ENCODE assay signal across 20 cellular contexts in the genomic region with DNA sequence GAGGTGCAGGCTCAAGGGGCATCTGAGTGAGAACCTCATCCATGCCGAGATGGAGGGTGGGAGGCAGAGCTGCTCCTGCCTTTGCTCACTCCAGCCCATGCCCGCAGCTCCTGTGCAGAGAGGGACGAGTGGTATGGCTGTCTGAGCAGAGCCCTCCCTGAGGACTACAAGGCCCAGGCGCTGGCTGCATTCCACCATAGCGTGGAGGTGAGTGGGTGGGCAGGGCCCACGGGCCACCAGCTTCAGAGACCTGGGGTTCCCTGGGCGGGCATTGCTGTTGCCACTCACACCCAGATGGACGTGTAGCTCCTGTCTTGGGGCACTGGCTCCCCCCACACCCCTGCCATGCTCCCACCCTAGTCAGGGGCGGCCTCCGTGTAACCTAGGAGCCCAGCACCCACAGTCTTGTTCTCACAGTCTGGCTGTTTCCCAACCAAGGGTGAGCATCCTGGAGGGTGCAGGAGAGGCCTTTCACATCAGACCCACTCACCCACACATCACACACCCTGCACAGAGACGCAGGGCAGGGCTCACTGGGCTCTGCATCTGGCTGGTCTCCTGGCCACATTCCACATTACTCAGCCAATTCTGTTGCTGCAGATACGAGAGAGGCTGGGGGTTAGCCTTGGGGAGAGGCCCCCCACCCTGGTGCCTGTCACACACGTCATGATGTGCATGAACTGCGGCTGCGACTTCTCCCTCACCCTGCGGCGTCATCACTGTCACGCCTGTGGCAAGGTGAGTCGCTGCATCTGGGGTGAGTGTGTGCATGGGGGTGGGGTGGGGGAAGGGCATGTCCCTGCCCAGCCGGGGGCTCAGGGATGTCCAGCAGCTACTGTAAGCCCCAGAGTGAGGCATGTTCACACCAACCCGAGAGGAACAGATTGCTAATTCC. TPM values are rescaled to one million over a fixed set of nuclear protein-coding genes. Genes with fewer than 3 reads are reported as not detected.
DNase-seq lines count a peak whose midpoint lies in the region; ATAC-seq, FAIRE-seq and TF ChIP-seq lines count a peak whose summit lies in the region.
"Had no signal": no experiment of that assay in that cellular context is flagged by ENCODE, and none has a peak within 500 bp of the region (broad histone marks: within the 10 kb centered on the region; RNA-seq: fewer than 3 reads in every experiment).

No MANE protein-coding gene starts in this region.

- no peaks in the 10 kb centered on the region for H3K9me3 ChIP-seq in IMR-90 (ENCODE audit: control insufficient read depth, insufficient read depth, low read length)
- H3K9me3 ChIP-seq in spleen: no peaks in the 10 kb centered on the region
- H3K9me3 ChIP-seq: BLaER1 treated with 17β-estradiol and CSF1 and Interleukin-3, amounts not matched to agents 10 nM and 100 nM; esophagus squamous epithelium; gastrocnemius medialis; SJSA1; upper lobe of left lung had no signal

- H4K5ac ChIP-seq in IMR-90 (ENCODE audit: low read depth, low read length): no peak overlapping the region

- H3K56ac ChIP-seq in IMR-90 (ENCODE audit: extremely low read depth, insufficient read depth, low read length): no peak overlapping the region

- H3K36me3 Mint-ChIP-seq in activated naive CD8-positive, alpha-beta T cell treated with anti-CD3 and anti-CD28 coated beads, Interleukin-2, amount 50 U/mL, for 24 hours (ENCODE audit: low read depth): no peaks in the 10 kb centered on the region
- H3K36me3 Mint-ChIP-seq: natural killer cell; stimulated activated memory B cell treated with anti-CD40 and anti-IgM and Interleukin-4, amounts not matched to agents 10 μg/mL and 1 μg/mL and 100 μg/mL, for 72 hours had no signal

- H3K27ac ChIP-seq in IMR-90 (ENCODE audit: insufficient read depth, low read length): no peak overlapping the region
- peak overlapping the region in 1 of 8 donors; percentile 14 for H3K27ac ChIP-seq in spleen
- H3K27ac ChIP-seq: BLaER1 treated with 17β-estradiol and CSF1 and Interleukin-3, amounts not matched to agents 10 nM and 100 nM; brain microvascular endothelial cell; gastrocnemius medialis; hepatocyte; SJSA1; upper lobe of left lung had no signal

- no peak overlapping the region for H3K4me2 ChIP-seq in IMR-90 (ENCODE audit: low read depth, low read length)
- H3K4me2 ChIP-seq: BLaER1 treated with 17β-estradiol and CSF1 and Interleukin-3, amounts not matched to agents 10 nM and 100 nM; hepatocyte had no signal

- H3K36me3 ChIP-seq in IMR-90 (ENCODE audit: control insufficient read depth, insufficient read depth, low read length) (no peaks in the 10 kb centered on the region), bronchial epithelial cell (ENCODE audit: control insufficient read depth, insufficient read depth, low read length) (no peaks in the 10 kb centered on the region), spleen (peaks cover 0 to 67% (median 16%) of the 10 kb centered on the region in 6 donors)
- H3K36me3 ChIP-seq: BLaER1 treated with 17β-estradiol and CSF1 and Interleukin-3, amounts not matched to agents 10 nM and 100 nM; brain microvascular endothelial cell; gastrocnemius medialis; SJSA1 had no signal

- H3K4me3 ChIP-seq in IMR-90 (ENCODE audit: insufficient read depth, low read depth, low read length) (no peak overlapping the region), bronchial epithelial cell (ENCODE audit: low read depth, low read length) (no peak overlapping the region), spleen (no peak overlapping the region)
- H3K4me3 ChIP-seq: BLaER1 treated with 17β-estradiol and CSF1 and Interleukin-3, amounts not matched to agents 10 nM and 100 nM; esophagus squamous epithelium; gastrocnemius medialis; hepatocyte; lung; SJSA1; upper lobe of left lung had no signal

- H3K9me1 ChIP-seq in IMR-90 (ENCODE audit: insufficient read depth, low read length): no peaks in the 10 kb centered on the region

- H3K4me3 Mint-ChIP-seq in activated naive CD8-positive, alpha-beta T cell treated with anti-CD3 and anti-CD28 coated beads, Interleukin-2, amount 50 U/mL, for 24 hours: no peak overlapping the region
- H3K4me3 Mint-ChIP-seq: activated B cell treated with CpG ODN at 0.5 μM for 24 hours; activated T-cell treated with anti-CD3 and anti-CD28 coated beads, Interleukin-2, amount 50 U/mL, for 4 hours; natural killer cell; stimulated activated memory B cell treated with anti-CD40 and anti-IgM and Interleukin-4, amounts not matched to agents 10 μg/mL and 1 μg/mL and 100 μg/mL, for 72 hours had no signal

- BruUV-seq in IMR-90 (replicated peaks; lab: Mats Ljungman, UMichigan): no TSS peak

- H3K23ac ChIP-seq in IMR-90 (ENCODE audit: low read depth, low read length): no peak overlapping the region

- H3K18ac ChIP-seq in IMR-90 (ENCODE audit: low read depth, low read length): no peak overlapping the region

- in situ Hi-C loops in IMR-90 (cut with MboI; ENCODE audit: low sequenced_read_pairs): loop anchor here (5.0 to 10.0 kb wide), 2 partner anchors 250 to 417 kb away; no protein-coding TSS in a partner anchor

- POLR2A ChIA-PET in GM10248 (lab: Yijun Ruan, JAX): no interaction called here
- POLR2A ChIA-PET in IMR-90 (lab: Charles Lee; ENCODE audit: unreplicated experiment): no interaction called here

- DNase-seq in GM10248 (ENCODE audit: extremely low spot score) (peak; percentile 15), IMR-90 (peak; percentile 57), bronchial epithelial cell (ENCODE audit: low read depth) (peak; percentile 7), spleen (peak; percentile 76), kidney glomerular epithelial cell (lab: John Stamatoyannopoulos, UW) (no peak)
- DNase-seq in activated naive CD4-positive, alpha-beta T cell treated with Interleukin-2 at 50 U/mL for 16 hours: no peak
- no peak for DNase-seq in activated naive CD8-positive, alpha-beta T cell treated with anti-CD3 and anti-CD28 coated beads, Interleukin-2, amount 50 U/mL, for 24 hours

- CTCF ChIA-PET in GM10248 (lab: Yijun Ruan, JAX) (interaction anchor here (0.7 to 7.1 kb wide), 62 partner anchors 8 to 1262 kb away, joined by 3 to 59 read pairs (median 4); a partner anchor contains a TSS), IMR-90 (lab: Yijun Ruan, JAX) (interaction anchor here (0.5 to 3.0 kb wide), 7 partner anchors 143 to 622 kb away, joined by 3 to 30 read pairs (median 3); a partner anchor contains a TSS)

- no peak overlapping the region for H2AK5ac ChIP-seq in IMR-90 (ENCODE audit: low read depth, low read length)

- no peak overlapping the region for H4K8ac ChIP-seq in IMR-90 (ENCODE audit: low read depth in 2 of 2, low read length in 2 of 2)

- H3K9ac ChIP-seq in IMR-90 (ENCODE audit: low read depth, low read length): no peak overlapping the region
- H3K9ac ChIP-seq: BLaER1 treated with 17β-estradiol and CSF1 and Interleukin-3, amounts not matched to agents 10 nM and 100 nM had no signal

- intact Hi-C loops in IMR-90 (cut with micrococcal nuclease) (loop anchor here (1.0 to 5.0 kb wide), 6 partner anchors 131 to 1265 kb away; no protein-coding TSS in a partner anchor), spleen (cut with DNase I; ENCODE audit: low total_unique reads) (loop anchor here (5.0 kb wide), 1 partner anchor 250 kb away; no protein-coding TSS in a partner anchor)

- H4K20me1 ChIP-seq in IMR-90 (ENCODE audit: insufficient read depth, low read length): no peaks in the 10 kb centered on the region

- no peak overlapping the region for H2AFZ ChIP-seq in IMR-90 (replicated peaks; ENCODE audit: low read length, poor library complexity)
- H2AFZ ChIP-seq: hepatocyte had no signal

- no peak overlapping the region for H3K4ac ChIP-seq in IMR-90 (ENCODE audit: low read depth, low read length)

- peaks cover 11% of the 10 kb centered on the region for H3K27me3 ChIP-seq in IMR-90 (ENCODE audit: control insufficient read depth, insufficient read depth, low read length)
- no peaks in the 10 kb centered on the region for H3K27me3 ChIP-seq in bronchial epithelial cell (ENCODE audit: control insufficient read depth, insufficient read depth, low read length)
- H3K27me3 ChIP-seq in spleen (replicated peaks in 1 of 7): no peaks in the 10 kb centered on the region
- H3K27me3 ChIP-seq: BLaER1 treated with 17β-estradiol and CSF1 and Interleukin-3, amounts not matched to agents 10 nM and 100 nM; brain microvascular endothelial cell; gastrocnemius medialis; hepatocyte; SJSA1; upper lobe of left lung had no signal

- H3K4me1 ChIP-seq in IMR-90 (ENCODE audit: control insufficient read depth, insufficient read depth, low read length): peaks cover 2% of the 10 kb centered on the region; the same call in 1 of the 2 replicates
- H3K4me1 ChIP-seq in spleen: peaks cover 6 to 17% (median 11%) of the 10 kb centered on the region in 6 donors
- H3K4me1 ChIP-seq: gastrocnemius medialis had no signal

- no peak overlapping the region for H2BK5ac ChIP-seq in IMR-90 (ENCODE audit: low read depth, low read length, poor library complexity, severe bottlenecking)

- dilution Hi-C loops in IMR-90 (cut with HindIII; ENCODE audit: low sequenced_read_pairs, unreplicated experiment): no loop called here

- TF ChIP-seq CTCF in GM10248 (IDR thresholded peaks at IDR 0.05; ENCODE audit: control extremely low read depth, extremely low read depth, low read depth, missing control alignments): no peak
- no peak for TF ChIP-seq CTCF in IMR-90 (conservative IDR thresholded peaks at IDR 0.05; ENCODE audit: low read depth, low read length)
- no peak for TF ChIP-seq CTCF in bronchial epithelial cell (IDR thresholded peaks at IDR 0.05; ENCODE audit: insufficient read depth, low read length, severe bottlenecking)
- no peak for TF ChIP-seq CTCF in spleen (IDR thresholded peaks at IDR 0.05 in 8 of 11, conservative IDR thresholded peaks at IDR 0.05 in 3 of 11)

- H4K91ac ChIP-seq in IMR-90 (ENCODE audit: insufficient read depth, low read depth, low read length): no peak overlapping the region

- no peaks in the 10 kb centered on the region for H3K79me1 ChIP-seq in IMR-90 (ENCODE audit: low read depth in 1 of 2, low read length in 2 of 2)

- H2BK20ac ChIP-seq in IMR-90 (ENCODE audit: low read depth, low read length): no peak overlapping the region

- no peaks in the 10 kb centered on the region for H3K4me1 Mint-ChIP-seq in activated naive CD8-positive, alpha-beta T cell treated with anti-CD3 and anti-CD28 coated beads, Interleukin-2, amount 50 U/mL, for 24 hours
- H3K4me1 Mint-ChIP-seq: activated B cell treated with CpG ODN at 0.5 μM for 24 hours; stimulated activated memory B cell treated with anti-CD40 and anti-IgM and Interleukin-4, amounts not matched to agents 10 μg/mL and 1 μg/mL and 100 μg/mL, for 72 hours had no signal

- H2BK15ac ChIP-seq in IMR-90 (ENCODE audit: low read depth, low read length): no peak overlapping the region

- H3K27ac Mint-ChIP-seq in activated naive CD8-positive, alpha-beta T cell treated with anti-CD3 and anti-CD28 coated beads, Interleukin-2, amount 50 U/mL, for 24 hours: no peak overlapping the region
- H3K27ac Mint-ChIP-seq: activated B cell treated with CpG ODN at 0.5 μM for 24 hours; natural killer cell; stimulated activated memory B cell treated with anti-CD40 and anti-IgM and Interleukin-4, amounts not matched to agents 10 μg/mL and 1 μg/mL and 100 μg/mL, for 72 hours had no signal

- H2AK9ac ChIP-seq in IMR-90 (replicated peaks; ENCODE audit: low read depth, low read length, poor library complexity): peak overlapping the region; percentile 40

- ATAC-seq in IMR-90 (ENCODE audit: low read depth) (no peak), GM18858 (IDR thresholded peaks at IDR 0.05; ENCODE audit: unreplicated experiment) (no peak)
- ATAC-seq in activated naive CD8-positive, alpha-beta T cell treated with anti-CD3 and anti-CD28 coated beads, Interleukin-2, amount 50 U/mL, for 24 hours: no peak

- FAIRE-seq in bronchial epithelial cell (lab: Jason Lieb, UNC): no peak

- no peak overlapping the region for H2BK120ac ChIP-seq in IMR-90 (ENCODE audit: low read depth, low read length)

- 87% methylated on average over 3 of the region's 21 CpGs; no CpG with 5 or more reads in 1 of the 2 experiments for WGBS in IMR-90 (ENCODE audit: extremely low coverage in 2 of 2, insufficient read length in 1 of 2), 2 experiments
- WGBS in spleen, 5 donors: 80 to 88% (median 87%) methylated on average over 8 to 21 of the region's 21 CpGs

- no peaks in the 10 kb centered on the region for H3K9me3 Mint-ChIP-seq in activated naive CD8-positive, alpha-beta T cell treated with anti-CD3 and anti-CD28 coated beads, Interleukin-2, amount 50 U/mL, for 24 hours
- H3K9me3 Mint-ChIP-seq: activated B cell treated with CpG ODN at 0.5 μM for 24 hours; activated T-cell treated with anti-CD3 and anti-CD28 coated beads, Interleukin-2, amount 50 U/mL, for 4 hours; natural killer cell; stimulated activated memory B cell treated with anti-CD40 and anti-IgM and Interleukin-4, amounts not matched to agents 10 μg/mL and 1 μg/mL and 100 μg/mL, for 72 hours had no signal

- no peak overlapping the region for H3K14ac ChIP-seq in IMR-90 (replicated peaks; ENCODE audit: low read depth, low read length)

- TF ChIP-seq RAD21 in IMR-90 (IDR thresholded peaks at IDR 0.05; ENCODE audit: low read length): no peak

- TF ChIP-seq POLR2A in IMR-90 (IDR thresholded peaks at IDR 0.05; ENCODE audit: low read depth, low read length) (no peak), spleen (IDR thresholded peaks at IDR 0.05) (no peak)

- H3K27me3 Mint-ChIP-seq in activated naive CD8-positive, alpha-beta T cell treated with anti-CD3 and anti-CD28 coated beads, Interleukin-2, amount 50 U/mL, for 24 hours: no peaks in the 10 kb centered on the region

RNA-seq across cellular contexts. Expression of a gene that starts 25.3 kb away (rescaled TPM):
- total RNA-seq in IMR-90 (2012; rRNA removed) (13.8 and 17.2 TPM in 2 replicates), bronchial epithelial cell (15.0 and 16.1 TPM in 2 replicates), spleen (10 to 100 TPM; 55.9 to 75.5 (median 64.1) TPM)
- polyA plus RNA-seq in IMR-90 (2012; rRNA removed) (9.9 and 10.4 TPM in 2 replicates), spleen (10 to 100 TPM in 1 of 3 donors, 1 to 10 TPM in 2; 7.2 to 10.3 (median 7.8) TPM)
- 2.9 and 3.9 TPM in 2 replicates for polyA plus RNA-seq in IMR-90 (2012; cell fraction: cytosol; rRNA removed)
- 23.5 and 47.5 TPM in 2 replicates for polyA plus RNA-seq in IMR-90 (2012; cell fraction: nucleus; rRNA removed; ENCODE audit: low replicate concordance)

Comparison
In these comparisons a context has a peak if more than half of its experiments do, and no peak if none do; other contexts are left out.
1. DNase-seq: peak in GM10248 (single experiment), IMR-90 (single experiment), bronchial epithelial cell (single experiment) and spleen (single experiment); none in kidney glomerular epithelial cell (single experiment), activated naive CD4-positive, alpha-beta T cell treated with Interleukin-2 at 50 U/mL for 16 hours (single experiment) and activated naive CD8-positive, alpha-beta T cell treated with anti-CD3 and anti-CD28 coated beads, Interleukin-2, amount 50 U/mL, for 24 hours (single experiment).